28 cellular contexts compared by ENCODE assay signal in genomic region chr15:92075764-92076163, GRCh38.
A peak's percentile ranks its signal among the peaks of the same experiment; 100 is the strongest.
DNase-seq lines count a peak whose midpoint lies in the region; ATAC-seq, FAIRE-seq and TF ChIP-seq lines count a peak whose summit lies in the region.
"Had no signal": no experiment of that assay in that cellular context is flagged by ENCODE, and none has a peak within 500 bp of the region (broad histone marks: within the 10 kb centered on the region; RNA-seq: fewer than 3 reads in every experiment).

No MANE protein-coding gene starts in this region.

- H3K9me3 ChIP-seq in CD4-positive, CD25-positive, alpha-beta regulatory T cell (ENCODE audit: control insufficient read depth in 2 of 2, low read length in 2 of 2), result no peaks in the 10 kb centered on the region
- no peaks in the 10 kb centered on the region for H3K9me3 ChIP-seq in DOHH2 (ENCODE audit: control insufficient read depth, insufficient read depth, low read length)
- H3K9me3 ChIP-seq in CD8-positive, alpha-beta T cell (ENCODE audit: low read length), result no peaks in the 10 kb centered on the region
- H3K9me3 ChIP-seq: psoas muscle, sigmoid colon, upper lobe of left lung had no signal

- H3K4me1 ChIP-seq in CD4-positive, CD25-positive, alpha-beta regulatory T cell (ENCODE audit: control insufficient read depth, insufficient read depth, low read length, poor library complexity, severe bottlenecking), result peaks cover 17% of the 10 kb centered on the region
- peaks cover 21% of the 10 kb centered on the region for H3K4me1 ChIP-seq in DOHH2 (ENCODE audit: control insufficient read depth, low read length)
- H3K4me1 ChIP-seq in CD8-positive, alpha-beta T cell (ENCODE audit: insufficient read depth, low read length), result peaks cover 7% of the 10 kb centered on the region
- H3K4me1 ChIP-seq: sigmoid colon had no signal

- no peaks in the 10 kb centered on the region for H3K36me3 ChIP-seq in CD4-positive, CD25-positive, alpha-beta regulatory T cell (ENCODE audit: control insufficient read depth, insufficient read depth, low read length)
- H3K36me3 ChIP-seq in DOHH2 (ENCODE audit: control insufficient read depth, low read length) (no peaks in the 10 kb centered on the region), bronchial epithelial cell (ENCODE audit: control insufficient read depth, insufficient read depth, low read length) (no peaks in the 10 kb centered on the region)
- H3K36me3 ChIP-seq in CD8-positive, alpha-beta T cell (ENCODE audit: insufficient read depth, low read length), result no peaks in the 10 kb centered on the region
- H3K36me3 ChIP-seq: sigmoid colon, upper lobe of left lung had no signal

- peak overlapping the region in 2 of 4 donors; percentile 31 to 38 for H3K4me3 Mint-ChIP-seq in CD4-positive, CD25-positive, alpha-beta regulatory T cell
- H3K4me3 Mint-ChIP-seq in CD8-positive, alpha-beta T cell, result no peak overlapping the region
- H3K4me3 Mint-ChIP-seq: naive B cell, WTC11 had no signal

- no peaks in the 10 kb centered on the region for H3K9me2 ChIP-seq in DOHH2 (replicated peaks; ENCODE audit: control insufficient read depth, low read length)

- intact Hi-C loops in CD8-positive, alpha-beta T cell (cut with DNase I, micrococcal nuclease), result loop anchor here in 1 of 2 experiments (2.0 kb wide), 2 partner anchors 223 to 369 kb away; partner anchors contain the start of gene SLCO3A1

- H3K4me3 ChIP-seq in CD4-positive, CD25-positive, alpha-beta regulatory T cell (ENCODE audit: low read depth, low read length), result no peak overlapping the region
- H3K4me3 ChIP-seq in DOHH2 (ENCODE audit: low read length), result no peak overlapping the region
- H3K4me3 ChIP-seq in bronchial epithelial cell (ENCODE audit: low read depth, low read length), result no peak overlapping the region
- H3K4me3 ChIP-seq in CD8-positive, alpha-beta T cell (ENCODE audit: low read depth, low read length), result no peak overlapping the region
- H3K4me3 ChIP-seq: psoas muscle, sigmoid colon, upper lobe of left lung had no signal

- peak; percentile 93 for FAIRE-seq in bronchial epithelial cell (lab: Jason Lieb, UNC)
- FAIRE-seq: D721Med, islet of Langerhans, RCC 7860 had no signal

- peak in 1 of 3 donors; percentile 20 for DNase-seq in CD4-positive, CD25-positive, alpha-beta regulatory T cell
- DNase-seq in bronchial epithelial cell (ENCODE audit: low read depth) (peak; percentile 75), left lobe of liver (ENCODE audit: low spot score) (no peak), dermis blood vessel endothelial cell (no peak)
- no peak for DNase-seq in CD8-positive, alpha-beta T cell
- DNase-seq: activated naive CD4-positive, alpha-beta T cell treated with Interleukin-2 at 50 U/mL for 16 hours; amniotic stem cell; effector CD8-positive, alpha-beta T cell; erythroblast; midbrain; naive B cell; NCI-H1048; NCI-H2107; NCI-H748 treated with DMSO at 0.1 percent for 48 hours; occipital lobe; psoas muscle; SIG-M5; sigmoid colon; stimulated activated CD4-positive, alpha-beta T cell treated with anti-CD3 and anti-CD28 coated beads, Interleukin-4, amount 100 ng/mL, for 1 hour; T-helper 9 cell; upper lobe of left lung had no signal

- CTCF ChIA-PET in CD8-positive, alpha-beta T cell (lab: Charles Lee), result interaction anchor here (1.5 to 3.9 kb wide), 4 partner anchors 8 to 773 kb away, joined by 5 to 34 read pairs (median 6); no protein-coding TSS in a partner anchor

- H4K20me1 ChIP-seq in DOHH2 (ENCODE audit: control insufficient read depth, insufficient read depth, low read depth, low read length), result peaks cover 15% of the 10 kb centered on the region

- H3K9me3 Mint-ChIP-seq in CD4-positive, CD25-positive, alpha-beta regulatory T cell, result no peaks in the 10 kb centered on the region
- H3K9me3 Mint-ChIP-seq in CD8-positive, alpha-beta T cell, result no peaks in the 10 kb centered on the region
- H3K9me3 Mint-ChIP-seq: naive B cell, WTC11 had no signal

- H3K79me2 ChIP-seq in DOHH2 (ENCODE audit: control insufficient read depth, low read length), result no peaks in the 10 kb centered on the region

- no peaks in the 10 kb centered on the region for H3K27me3 Mint-ChIP-seq in CD4-positive, CD25-positive, alpha-beta regulatory T cell
- no peaks in the 10 kb centered on the region for H3K27me3 Mint-ChIP-seq in CD8-positive, alpha-beta T cell (ENCODE audit: low read depth)

- H3K27ac ChIP-seq in CD4-positive, CD25-positive, alpha-beta regulatory T cell (ENCODE audit: insufficient read depth, low read length, poor library complexity, severe bottlenecking), result no peak overlapping the region
- H3K27ac ChIP-seq in DOHH2 (ENCODE audit: low read depth, low read length), result no peak overlapping the region
- H3K27ac ChIP-seq in CD8-positive, alpha-beta T cell (ENCODE audit: low read depth, low read length), result no peak overlapping the region
- H3K27ac ChIP-seq: C4-2B, psoas muscle, sigmoid colon had no signal

- H3K36me3 Mint-ChIP-seq in CD4-positive, CD25-positive, alpha-beta regulatory T cell, result no peaks in the 10 kb centered on the region
- no peaks in the 10 kb centered on the region for H3K36me3 Mint-ChIP-seq in CD8-positive, alpha-beta T cell
- H3K36me3 Mint-ChIP-seq: naive B cell, WTC11 had no signal

- H3K27ac Mint-ChIP-seq in CD4-positive, CD25-positive, alpha-beta regulatory T cell, result peak overlapping the region in 2 of 3 donors; percentile 70 to 72
- no peak overlapping the region for H3K27ac Mint-ChIP-seq in CD8-positive, alpha-beta T cell
- H3K27ac Mint-ChIP-seq: naive B cell, WTC11 had no signal

- H3F3A ChIP-seq in DOHH2 (ENCODE audit: control insufficient read depth, insufficient read depth), result no peaks in the 10 kb centered on the region

- peaks cover 3 to 53% (median 17%) of the 10 kb centered on the region in 4 donors for H3K4me1 Mint-ChIP-seq in CD4-positive, CD25-positive, alpha-beta regulatory T cell
- peaks cover 25% of the 10 kb centered on the region for H3K4me1 Mint-ChIP-seq in CD8-positive, alpha-beta T cell (ENCODE audit: low read depth)

- POLR2A ChIA-PET in CD8-positive, alpha-beta T cell (lab: Charles Lee), result interaction anchor here (1.1 kb wide), 1 partner anchor 369 kb away, joined by 3 read pairs; no protein-coding TSS in a partner anchor

- TF ChIP-seq CTCF in DOHH2 (IDR thresholded peaks at IDR 0.05; ENCODE audit: low read depth, low read length, poor library complexity, severe bottlenecking) (no peak), bronchial epithelial cell (IDR thresholded peaks at IDR 0.05; ENCODE audit: insufficient read depth, low read length, severe bottlenecking) (no peak)
- TF ChIP-seq CTCF in CD8-positive, alpha-beta T cell (IDR thresholded peaks at IDR 0.05), result no peak

- H3K27me3 ChIP-seq in CD4-positive, CD25-positive, alpha-beta regulatory T cell (ENCODE audit: control insufficient read depth, insufficient read depth, low read length), result no peaks in the 10 kb centered on the region
- H3K27me3 ChIP-seq in DOHH2 (ENCODE audit: control insufficient read depth, low read length) (no peaks in the 10 kb centered on the region), bronchial epithelial cell (ENCODE audit: control insufficient read depth, insufficient read depth, low read length) (no peaks in the 10 kb centered on the region)
- no peaks in the 10 kb centered on the region for H3K27me3 ChIP-seq in CD8-positive, alpha-beta T cell (ENCODE audit: insufficient read depth, low read length)
- H3K27me3 ChIP-seq: sigmoid colon, upper lobe of left lung had no signal

- H3K4me2 ChIP-seq in DOHH2 (ENCODE audit: low read length), result peak overlapping the region; percentile 24; the same call in 1 of the 2 replicates

- no peak for ATAC-seq in CD4-positive, CD25-positive, alpha-beta regulatory T cell (ENCODE audit: low read depth in 2 of 2)
- ATAC-seq in left lobe of liver, result peak; percentile 11
- no peak for ATAC-seq in CD8-positive, alpha-beta T cell
- ATAC-seq in GM19023 (IDR thresholded peaks at IDR 0.05; ENCODE audit: unreplicated experiment), result no peak
- ATAC-seq: psoas muscle, WTC11 had no signal
